1 cellular context compared by ENCODE assay signal in genomic region chr12:19409376-19409775, GRCh38.
TF ChIP-seq lines count a peak whose summit lies in the region.

No MANE protein-coding gene starts in this region.

TF ChIP-seq in H1, 55 proteins besides CTCF, POLR2A, EP300 and RAD21 (continued from another document):
- TF ChIP-seq CHD7 (IDR thresholded peaks at IDR 0.05; ENCODE audit: insufficient replicate concordance, low read length): no peak
- no peak for TF ChIP-seq JUN (IDR thresholded peaks at IDR 0.05; ENCODE audit: low read depth, low read length)
- no peak for TF ChIP-seq SIRT6 (IDR thresholded peaks at IDR 0.05; ENCODE audit: low read length)
- no peak for TF ChIP-seq EGR1 (IDR thresholded peaks at IDR 0.05; ENCODE audit: borderline replicate concordance, low read depth, low read length)
- TF ChIP-seq RBBP5 (IDR thresholded peaks at IDR 0.05; ENCODE audit: borderline replicate concordance, low read depth, low read length): no peak
